ENCODE assay signal across 32 cellular contexts in the genomic region with DNA sequence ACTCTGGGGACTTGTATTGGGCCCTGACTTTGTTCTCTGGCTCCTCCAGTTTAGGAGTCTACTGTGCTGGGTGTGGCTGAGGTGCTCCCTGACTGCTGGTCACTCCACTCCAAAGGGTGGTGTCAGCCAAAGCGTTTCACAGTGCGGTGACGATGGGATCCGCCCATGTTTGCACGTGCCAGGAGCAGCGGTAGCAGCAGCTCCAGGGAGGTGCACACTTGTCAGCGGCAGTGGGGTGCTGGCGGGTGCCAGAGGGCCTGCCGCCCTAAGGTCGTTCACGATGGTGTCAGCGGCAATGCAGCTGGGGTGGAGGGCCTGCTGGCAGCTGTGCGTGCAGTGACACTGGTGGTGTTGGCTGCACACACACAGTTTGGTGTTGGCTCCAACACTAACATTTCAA.
"Had no signal": no experiment of that assay in that cellular context is flagged by ENCODE, and none has a peak within 500 bp of the region (broad histone marks: within the 10 kb centered on the region; RNA-seq: fewer than 3 reads in every experiment).

No MANE protein-coding gene starts in this region.

- H3K27ac ChIP-seq: brain microvascular endothelial cell, SJCRH30, SK-N-MC, VCaP had no signal

- DNase-seq: activated B cell treated with CpG ODN at 0.5 μM for 24 hours; activated CD4-positive, alpha-beta memory T cell treated with anti-CD3 and anti-CD28 coated beads, Interleukin-2, amount 10 ng/mL, durations not matched to agents 7 days and 5 days; activated CD4-positive, alpha-beta T cell treated with anti-CD3 and anti-CD28 coated beads for 4 hours; activated CD4-positive, alpha-beta T cell treated with anti-CD3 and anti-CD28 coated beads, Interleukin-2, amount 50 U/mL, for 1 hour; activated CD4-positive, CD25-positive, alpha-beta regulatory T cell treated with anti-CD3 and anti-CD28 coated beads, Interleukin-2, amount 50 U/mL, for 72 hours; activated CD8-positive, alpha-beta memory T cell treated with anti-CD3 and anti-CD28 coated beads for 24 hours; activated CD8-positive, alpha-beta memory T cell treated with anti-CD3 and anti-CD28 coated beads, Interleukin-2, amount 10 ng/mL, durations not matched to agents 7 days and 5 days; activated CD8-positive, alpha-beta memory T cell treated with anti-CD3 and anti-CD28 coated beads, Interleukin-2, amount 50 U/mL, for 48 hours; activated effector memory CD4-positive, alpha-beta T cell treated with Interleukin-2 at 50 U/mL for 16 hours; activated naive CD4-positive, alpha-beta T cell treated with anti-CD3 and anti-CD28 coated beads, Interleukin-2, amount 10 ng/mL, durations not matched to agents 7 days and 5 days; activated naive CD8-positive, alpha-beta T cell treated with anti-CD3 and anti-CD28 coated beads, Interleukin-2, amount 50 U/mL, for 24 hours; activated T-cell treated with anti-CD3 and anti-CD28 coated beads, Interleukin-2, amount 50 U/mL, for 48 hours; brain microvascular endothelial cell; central memory CD4-positive, alpha-beta T cell; Karpas-422; NCI-H1105; NCI-H1417 treated with DMSO at 0.1 percent for 48 hours; NCI-H187 treated with DMSO at 0.1 percent for 48 hours; NCI-H2081; NCI-H2171 treated with DMSO at 0.1 percent for 48 hours; NCI-H2227 treated with DMSO at 0.1 percent for 48 hours; NCI-H446; NCI-H510A treated with DMSO at 0.1 percent for 48 hours; NCI-H526 treated with DMSO at 0.1 percent for 48 hours; SHP77; SJCRH30 had no signal

- H3K9me3 Mint-ChIP-seq: activated CD4-positive, alpha-beta memory T cell treated with anti-CD3 and anti-CD28 coated beads, Interleukin-2, amount 10 ng/mL, durations not matched to agents 7 days and 5 days; activated naive CD4-positive, alpha-beta T cell treated with anti-CD3 and anti-CD28 coated beads, Interleukin-2, amount 10 ng/mL, durations not matched to agents 7 days and 5 days; T-helper 1 cell treated with Interleukin-12 subunit alpha and Interleukin-12 subunit beta and Interleukin-4 antibody, amounts not matched to agents 30 μg/mL and 1 μg/mL, for 36 hours; T-helper 2 cell treated with Interferon-gamma antibody and Interleukin-4, amounts not matched to agents 5 μg/mL and 100 μg/mL, for 36 hours had no signal

- ATAC-seq: activated CD8-positive, alpha-beta memory T cell treated with anti-CD3 and anti-CD28 coated beads, Interleukin-2, amount 10 ng/mL, durations not matched to agents 7 days and 5 days; activated naive CD8-positive, alpha-beta T cell treated with anti-CD3 and anti-CD28 coated beads, Interleukin-2, amount 50 U/mL, for 24 hours; Panc1 had no signal

- H3K36me3 Mint-ChIP-seq: activated naive CD4-positive, alpha-beta T cell treated with anti-CD3 and anti-CD28 coated beads, Interleukin-2, amount 10 ng/mL, durations not matched to agents 7 days and 5 days; activated naive CD8-positive, alpha-beta T cell had no signal

- H3K4me1 Mint-ChIP-seq: activated B cell treated with CpG ODN at 0.5 μM for 24 hours; activated CD4-positive, alpha-beta memory T cell treated with anti-CD3 and anti-CD28 coated beads, Interleukin-2, amount 10 ng/mL, durations not matched to agents 7 days and 5 days; activated CD8-positive, alpha-beta memory T cell treated with anti-CD3 and anti-CD28 coated beads, Interleukin-2, amount 10 ng/mL, durations not matched to agents 7 days and 5 days; activated naive CD4-positive, alpha-beta T cell treated with anti-CD3 and anti-CD28 coated beads, Interleukin-2, amount 10 ng/mL, durations not matched to agents 7 days and 5 days; activated naive CD8-positive, alpha-beta T cell treated with anti-CD3 and anti-CD28 coated beads, Interleukin-2, amount 50 U/mL, for 24 hours had no signal

- H3K27ac Mint-ChIP-seq: activated B cell treated with CpG ODN at 0.5 μM for 24 hours; activated CD4-positive, alpha-beta memory T cell treated with anti-CD3 and anti-CD28 coated beads, Interleukin-2, amount 10 ng/mL, durations not matched to agents 7 days and 5 days; activated CD8-positive, alpha-beta memory T cell treated with anti-CD3 and anti-CD28 coated beads, Interleukin-2, amount 10 ng/mL, durations not matched to agents 7 days and 5 days; activated naive CD4-positive, alpha-beta T cell treated with anti-CD3 and anti-CD28 coated beads, Interleukin-2, amount 10 ng/mL, durations not matched to agents 7 days and 5 days; activated naive CD8-positive, alpha-beta T cell; activated naive CD8-positive, alpha-beta T cell treated with anti-CD3 and anti-CD28 coated beads, Interleukin-2, amount 50 U/mL, for 24 hours; T-helper 1 cell treated with Interleukin-12 subunit alpha and Interleukin-12 subunit beta and Interleukin-4 antibody, amounts not matched to agents 30 μg/mL and 1 μg/mL, for 36 hours; T-helper 2 cell treated with Interferon-gamma antibody and Interleukin-4, amounts not matched to agents 5 μg/mL and 100 μg/mL, for 36 hours had no signal

- H3K9me3 ChIP-seq: SJCRH30 had no signal

- H3K27me3 ChIP-seq: brain microvascular endothelial cell, SJCRH30 had no signal

- H3K36me3 ChIP-seq: brain microvascular endothelial cell, SJCRH30 had no signal

- H3K4me3 ChIP-seq: SJCRH30, SK-N-MC had no signal

- H3K4me3 Mint-ChIP-seq: activated B cell treated with CpG ODN at 0.5 μM for 24 hours; activated CD4-positive, alpha-beta memory T cell treated with anti-CD3 and anti-CD28 coated beads, Interleukin-2, amount 10 ng/mL, durations not matched to agents 7 days and 5 days; activated CD8-positive, alpha-beta memory T cell treated with anti-CD3 and anti-CD28 coated beads, Interleukin-2, amount 10 ng/mL, durations not matched to agents 7 days and 5 days; activated naive CD4-positive, alpha-beta T cell treated with anti-CD3 and anti-CD28 coated beads, Interleukin-2, amount 10 ng/mL, durations not matched to agents 7 days and 5 days; activated naive CD8-positive, alpha-beta T cell; activated naive CD8-positive, alpha-beta T cell treated with anti-CD3 and anti-CD28 coated beads, Interleukin-2, amount 50 U/mL, for 24 hours; T-helper 1 cell treated with Interleukin-12 subunit alpha and Interleukin-12 subunit beta and Interleukin-4 antibody, amounts not matched to agents 30 μg/mL and 1 μg/mL, for 36 hours; T-helper 2 cell treated with Interferon-gamma antibody and Interleukin-4, amounts not matched to agents 5 μg/mL and 100 μg/mL, for 36 hours had no signal
